In the genomic region with DNA sequence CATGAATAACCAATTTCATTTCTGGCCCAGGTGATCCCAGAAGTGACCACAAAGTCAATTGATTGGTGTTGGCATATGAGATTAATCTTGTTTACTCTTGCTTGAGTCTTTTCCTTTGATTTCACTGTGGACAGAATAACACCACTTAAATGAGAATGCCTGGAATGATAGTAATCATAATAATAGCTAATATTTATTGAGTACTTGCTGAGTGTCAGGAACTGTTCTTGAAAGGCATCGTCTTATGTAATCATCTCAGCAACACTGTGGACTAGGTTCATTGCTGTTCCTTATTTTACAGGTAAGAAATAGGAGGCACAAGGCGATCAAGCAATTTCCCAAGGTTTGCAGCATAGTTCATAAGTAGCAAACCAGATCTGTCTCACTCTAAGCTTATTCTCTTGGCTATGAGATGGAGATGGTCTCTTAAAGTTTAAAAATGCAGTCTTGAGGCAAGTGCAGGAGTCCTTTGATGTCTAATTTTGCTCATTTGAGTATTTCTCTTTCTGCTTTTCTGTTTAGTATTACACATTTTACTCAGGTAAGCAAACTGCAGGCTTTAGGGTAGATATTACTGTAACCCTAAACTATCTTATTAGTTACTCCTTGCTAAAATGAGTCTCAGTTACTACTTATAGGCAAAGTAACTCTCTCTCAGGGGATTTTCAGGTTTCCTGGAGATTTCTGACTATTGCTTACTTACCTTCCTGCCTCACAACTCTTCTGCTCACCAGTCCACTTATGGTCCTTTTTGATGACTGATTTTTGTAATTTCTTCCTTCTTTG, we compare ENCODE assay signal across 1 cellular context.
TF ChIP-seq lines count a peak whose summit lies in the region.

No MANE protein-coding gene starts in this region.

TF ChIP-seq in HepG2, 621 proteins besides CTCF, POLR2A, EP300 and RAD21 (continued from another document and continues in another):
- TF ChIP-seq, protein P1, sequence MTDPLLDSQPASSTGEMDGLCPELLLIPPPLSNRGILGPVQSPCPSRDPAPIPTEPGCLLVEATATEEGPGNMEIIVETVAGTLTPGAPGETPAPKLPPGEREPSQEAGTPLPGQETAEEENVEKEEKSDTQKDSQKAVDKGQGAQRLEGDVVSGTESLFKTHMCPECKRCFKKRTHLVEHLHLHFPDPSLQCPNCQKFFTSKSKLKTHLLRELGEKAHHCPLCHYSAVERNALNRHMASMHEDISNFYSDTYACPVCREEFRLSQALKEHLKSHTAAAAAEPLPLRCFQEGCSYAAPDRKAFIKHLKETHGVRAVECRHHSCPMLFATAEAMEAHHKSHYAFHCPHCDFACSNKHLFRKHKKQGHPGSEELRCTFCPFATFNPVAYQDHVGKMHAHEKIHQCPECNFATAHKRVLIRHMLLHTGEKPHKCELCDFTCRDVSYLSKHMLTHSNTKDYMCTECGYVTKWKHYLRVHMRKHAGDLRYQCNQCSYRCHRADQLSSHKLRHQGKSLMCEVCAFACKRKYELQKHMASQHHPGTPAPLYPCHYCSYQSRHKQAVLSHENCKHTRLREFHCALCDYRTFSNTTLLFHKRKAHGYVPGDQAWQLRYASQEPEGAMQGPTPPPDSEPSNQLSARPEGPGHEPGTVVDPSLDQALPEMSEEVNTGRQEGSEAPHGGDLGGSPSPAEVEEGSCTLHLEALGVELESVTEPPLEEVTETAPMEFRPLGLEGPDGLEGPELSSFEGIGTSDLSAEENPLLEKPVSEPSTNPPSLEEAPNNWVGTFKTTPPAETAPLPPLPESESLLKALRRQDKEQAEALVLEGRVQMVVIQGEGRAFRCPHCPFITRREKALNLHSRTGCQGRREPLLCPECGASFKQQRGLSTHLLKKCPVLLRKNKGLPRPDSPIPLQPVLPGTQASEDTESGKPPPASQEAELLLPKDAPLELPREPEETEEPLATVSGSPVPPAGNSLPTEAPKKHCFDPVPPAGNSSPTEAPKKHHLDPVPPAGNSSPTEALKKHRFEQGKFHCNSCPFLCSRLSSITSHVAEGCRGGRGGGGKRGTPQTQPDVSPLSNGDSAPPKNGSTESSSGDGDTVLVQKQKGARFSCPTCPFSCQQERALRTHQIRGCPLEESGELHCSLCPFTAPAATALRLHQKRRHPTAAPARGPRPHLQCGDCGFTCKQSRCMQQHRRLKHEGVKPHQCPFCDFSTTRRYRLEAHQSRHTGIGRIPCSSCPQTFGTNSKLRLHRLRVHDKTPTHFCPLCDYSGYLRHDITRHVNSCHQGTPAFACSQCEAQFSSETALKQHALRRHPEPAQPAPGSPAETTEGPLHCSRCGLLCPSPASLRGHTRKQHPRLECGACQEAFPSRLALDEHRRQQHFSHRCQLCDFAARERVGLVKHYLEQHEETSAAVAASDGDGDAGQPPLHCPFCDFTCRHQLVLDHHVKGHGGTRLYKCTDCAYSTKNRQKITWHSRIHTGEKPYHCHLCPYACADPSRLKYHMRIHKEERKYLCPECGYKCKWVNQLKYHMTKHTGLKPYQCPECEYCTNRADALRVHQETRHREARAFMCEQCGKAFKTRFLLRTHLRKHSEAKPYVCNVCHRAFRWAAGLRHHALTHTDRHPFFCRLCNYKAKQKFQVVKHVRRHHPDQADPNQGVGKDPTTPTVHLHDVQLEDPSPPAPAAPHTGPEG (CRISPR knock-in tag; IDR thresholded peaks at IDR 0.05) = no peak; the same call in 1 of the 2 replicates
- TF ChIP-seq ZNF33A (CRISPR knock-in tag; IDR thresholded peaks at IDR 0.05; ENCODE audit: borderline replicate concordance) = no peak
- TF ChIP-seq ZNF564 (CRISPR knock-in tag; IDR thresholded peaks at IDR 0.05) = no peak
- no peak for TF ChIP-seq ZNF20 (CRISPR knock-in tag; IDR thresholded peaks at IDR 0.05)
- peak; percentile 98 for TF ChIP-seq PITX1 (CRISPR knock-in tag; IDR thresholded peaks at IDR 0.05)
- no peak for TF ChIP-seq ZNF816 (CRISPR knock-in tag; IDR thresholded peaks at IDR 0.05; ENCODE audit: borderline replicate concordance)
- no peak for TF ChIP-seq ZNF605 (CRISPR knock-in tag; IDR thresholded peaks at IDR 0.05)
- peak; percentile 67; the same call in 1 of the 2 replicates for TF ChIP-seq ZSCAN9 (CRISPR knock-in tag; IDR thresholded peaks at IDR 0.05; ENCODE audit: borderline replicate concordance)
- no peak for TF ChIP-seq CHD2 (IDR thresholded peaks at IDR 0.05; ENCODE audit: low read depth, low read length)
- TF ChIP-seq PLRG1 (conservative IDR thresholded peaks at IDR 0.05) = no peak
- no peak for TF ChIP-seq PAF1 (CRISPR knock-in tag; IDR thresholded peaks at IDR 0.05)
- peak; percentile 84 for TF ChIP-seq KLF11 (CRISPR knock-in tag; IDR thresholded peaks at IDR 0.05)
- no peak for TF ChIP-seq ZNF550 (CRISPR knock-in tag; IDR thresholded peaks at IDR 0.05; ENCODE audit: borderline replicate concordance)
- TF ChIP-seq, protein P2, sequence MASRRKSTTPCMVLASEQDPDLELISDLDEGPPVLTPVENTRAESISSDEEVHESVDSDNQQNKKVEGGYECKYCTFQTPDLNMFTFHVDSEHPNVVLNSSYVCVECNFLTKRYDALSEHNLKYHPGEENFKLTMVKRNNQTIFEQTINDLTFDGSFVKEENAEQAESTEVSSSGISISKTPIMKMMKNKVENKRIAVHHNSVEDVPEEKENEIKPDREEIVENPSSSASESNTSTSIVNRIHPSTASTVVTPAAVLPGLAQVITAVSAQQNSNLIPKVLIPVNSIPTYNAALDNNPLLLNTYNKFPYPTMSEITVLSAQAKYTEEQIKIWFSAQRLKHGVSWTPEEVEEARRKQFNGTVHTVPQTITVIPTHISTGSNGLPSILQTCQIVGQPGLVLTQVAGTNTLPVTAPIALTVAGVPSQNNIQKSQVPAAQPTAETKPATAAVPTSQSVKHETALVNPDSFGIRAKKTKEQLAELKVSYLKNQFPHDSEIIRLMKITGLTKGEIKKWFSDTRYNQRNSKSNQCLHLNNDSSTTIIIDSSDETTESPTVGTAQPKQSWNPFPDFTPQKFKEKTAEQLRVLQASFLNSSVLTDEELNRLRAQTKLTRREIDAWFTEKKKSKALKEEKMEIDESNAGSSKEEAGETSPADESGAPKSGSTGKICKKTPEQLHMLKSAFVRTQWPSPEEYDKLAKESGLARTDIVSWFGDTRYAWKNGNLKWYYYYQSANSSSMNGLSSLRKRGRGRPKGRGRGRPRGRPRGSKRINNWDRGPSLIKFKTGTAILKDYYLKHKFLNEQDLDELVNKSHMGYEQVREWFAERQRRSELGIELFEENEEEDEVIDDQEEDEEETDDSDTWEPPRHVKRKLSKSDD (CRISPR knock-in tag; IDR thresholded peaks at IDR 0.05; ENCODE audit: low read depth) = no peak
- TF ChIP-seq ZNF121 (CRISPR knock-in tag; IDR thresholded peaks at IDR 0.05) = peak; percentile 11; the same call in 1 of the 2 replicates
- TF ChIP-seq, protein P3, sequence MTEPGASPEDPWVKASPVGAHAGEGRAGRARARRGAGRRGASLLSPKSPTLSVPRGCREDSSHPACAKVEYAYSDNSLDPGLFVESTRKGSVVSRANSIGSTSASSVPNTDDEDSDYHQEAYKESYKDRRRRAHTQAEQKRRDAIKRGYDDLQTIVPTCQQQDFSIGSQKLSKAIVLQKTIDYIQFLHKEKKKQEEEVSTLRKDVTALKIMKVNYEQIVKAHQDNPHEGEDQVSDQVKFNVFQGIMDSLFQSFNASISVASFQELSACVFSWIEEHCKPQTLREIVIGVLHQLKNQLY (CRISPR knock-in tag; IDR thresholded peaks at IDR 0.05) = peak; percentile 85
- TF ChIP-seq, protein P4, sequence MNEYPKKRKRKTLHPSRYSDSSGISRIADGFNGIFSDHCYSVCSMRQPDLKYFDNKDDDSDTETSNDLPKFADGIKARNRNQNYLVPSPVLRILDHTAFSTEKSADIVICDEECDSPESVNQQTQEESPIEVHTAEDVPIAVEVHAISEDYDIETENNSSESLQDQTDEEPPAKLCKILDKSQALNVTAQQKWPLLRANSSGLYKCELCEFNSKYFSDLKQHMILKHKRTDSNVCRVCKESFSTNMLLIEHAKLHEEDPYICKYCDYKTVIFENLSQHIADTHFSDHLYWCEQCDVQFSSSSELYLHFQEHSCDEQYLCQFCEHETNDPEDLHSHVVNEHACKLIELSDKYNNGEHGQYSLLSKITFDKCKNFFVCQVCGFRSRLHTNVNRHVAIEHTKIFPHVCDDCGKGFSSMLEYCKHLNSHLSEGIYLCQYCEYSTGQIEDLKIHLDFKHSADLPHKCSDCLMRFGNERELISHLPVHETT (CRISPR knock-in tag; conservative IDR thresholded peaks at IDR 0.05) = no peak
- peak; percentile 75; the same call in 1 of the 2 replicates for TF ChIP-seq ZFP36L1 (CRISPR knock-in tag; IDR thresholded peaks at IDR 0.05)
- TF ChIP-seq FOXA3 (CRISPR knock-in tag; IDR thresholded peaks at IDR 0.05) = peak; percentile 99
- no peak for TF ChIP-seq KDM5A (IDR thresholded peaks at IDR 0.05; ENCODE audit: borderline replicate concordance, low read length)
- TF ChIP-seq RFX5 (IDR thresholded peaks at IDR 0.05; ENCODE audit: low read depth, low read length) = no peak
- no peak for TF ChIP-seq HOXA7 (CRISPR knock-in tag; IDR thresholded peaks at IDR 0.05)
- TF ChIP-seq GATA4 (IDR thresholded peaks at IDR 0.05; ENCODE audit: borderline replicate concordance, low read depth) = peak; percentile 88
- TF ChIP-seq, protein P5, sequence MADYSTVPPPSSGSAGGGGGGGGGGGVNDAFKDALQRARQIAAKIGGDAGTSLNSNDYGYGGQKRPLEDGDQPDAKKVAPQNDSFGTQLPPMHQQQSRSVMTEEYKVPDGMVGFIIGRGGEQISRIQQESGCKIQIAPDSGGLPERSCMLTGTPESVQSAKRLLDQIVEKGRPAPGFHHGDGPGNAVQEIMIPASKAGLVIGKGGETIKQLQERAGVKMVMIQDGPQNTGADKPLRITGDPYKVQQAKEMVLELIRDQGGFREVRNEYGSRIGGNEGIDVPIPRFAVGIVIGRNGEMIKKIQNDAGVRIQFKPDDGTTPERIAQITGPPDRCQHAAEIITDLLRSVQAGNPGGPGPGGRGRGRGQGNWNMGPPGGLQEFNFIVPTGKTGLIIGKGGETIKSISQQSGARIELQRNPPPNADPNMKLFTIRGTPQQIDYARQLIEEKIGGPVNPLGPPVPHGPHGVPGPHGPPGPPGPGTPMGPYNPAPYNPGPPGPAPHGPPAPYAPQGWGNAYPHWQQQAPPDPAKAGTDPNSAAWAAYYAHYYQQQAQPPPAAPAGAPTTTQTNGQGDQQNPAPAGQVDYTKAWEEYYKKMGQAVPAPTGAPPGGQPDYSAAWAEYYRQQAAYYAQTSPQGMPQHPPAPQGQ (CRISPR knock-in tag; IDR thresholded peaks at IDR 0.05; ENCODE audit: borderline replicate concordance) = no peak
- TF ChIP-seq BHLHE40 (IDR thresholded peaks at IDR 0.05; ENCODE audit: low read length) = no peak
- TF ChIP-seq CBX1 (IDR thresholded peaks at IDR 0.05; ENCODE audit: low read depth) = no peak
- TF ChIP-seq TP53 (CRISPR knock-in tag; conservative IDR thresholded peaks at IDR 0.05) = no peak
- no peak for TF ChIP-seq TOE1 (CRISPR knock-in tag; IDR thresholded peaks at IDR 0.05)
- no peak for TF ChIP-seq CBX5 (CRISPR knock-in tag; IDR thresholded peaks at IDR 0.05; ENCODE audit: borderline replicate concordance)
- no peak for TF ChIP-seq ZNF713 (CRISPR knock-in tag; IDR thresholded peaks at IDR 0.05)
- no peak for TF ChIP-seq JARID2 (CRISPR knock-in tag; IDR thresholded peaks at IDR 0.05; ENCODE audit: insufficient replicate concordance)
- TF ChIP-seq HDAC2 (CRISPR knock-in tag; IDR thresholded peaks at IDR 0.05) = peak; percentile 98
- TF ChIP-seq, protein P6, sequence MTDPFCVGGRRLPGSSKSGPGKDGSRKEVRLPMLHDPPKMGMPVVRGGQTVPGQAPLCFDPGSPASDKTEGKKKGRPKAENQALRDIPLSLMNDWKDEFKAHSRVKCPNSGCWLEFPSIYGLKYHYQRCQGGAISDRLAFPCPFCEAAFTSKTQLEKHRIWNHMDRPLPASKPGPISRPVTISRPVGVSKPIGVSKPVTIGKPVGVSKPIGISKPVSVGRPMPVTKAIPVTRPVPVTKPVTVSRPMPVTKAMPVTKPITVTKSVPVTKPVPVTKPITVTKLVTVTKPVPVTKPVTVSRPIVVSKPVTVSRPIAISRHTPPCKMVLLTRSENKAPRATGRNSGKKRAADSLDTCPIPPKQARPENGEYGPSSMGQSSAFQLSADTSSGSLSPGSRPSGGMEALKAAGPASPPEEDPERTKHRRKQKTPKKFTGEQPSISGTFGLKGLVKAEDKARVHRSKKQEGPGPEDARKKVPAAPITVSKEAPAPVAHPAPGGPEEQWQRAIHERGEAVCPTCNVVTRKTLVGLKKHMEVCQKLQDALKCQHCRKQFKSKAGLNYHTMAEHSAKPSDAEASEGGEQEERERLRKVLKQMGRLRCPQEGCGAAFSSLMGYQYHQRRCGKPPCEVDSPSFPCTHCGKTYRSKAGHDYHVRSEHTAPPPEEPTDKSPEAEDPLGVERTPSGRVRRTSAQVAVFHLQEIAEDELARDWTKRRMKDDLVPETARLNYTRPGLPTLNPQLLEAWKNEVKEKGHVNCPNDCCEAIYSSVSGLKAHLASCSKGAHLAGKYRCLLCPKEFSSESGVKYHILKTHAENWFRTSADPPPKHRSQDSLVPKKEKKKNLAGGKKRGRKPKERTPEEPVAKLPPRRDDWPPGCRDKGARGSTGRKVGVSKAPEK (CRISPR knock-in tag; IDR thresholded peaks at IDR 0.05; ENCODE audit: borderline replicate concordance) = no peak
- no peak for TF ChIP-seq ZNF232 (CRISPR knock-in tag; IDR thresholded peaks at IDR 0.05; ENCODE audit: borderline replicate concordance)
- no peak for TF ChIP-seq ZNF333 (CRISPR knock-in tag; IDR thresholded peaks at IDR 0.05; ENCODE audit: borderline replicate concordance)
- no peak for TF ChIP-seq ATAD3A (CRISPR knock-in tag; IDR thresholded peaks at IDR 0.05)
- no peak for TF ChIP-seq TEAD2 (CRISPR knock-in tag; IDR thresholded peaks at IDR 0.05)
- TF ChIP-seq, protein P7, sequence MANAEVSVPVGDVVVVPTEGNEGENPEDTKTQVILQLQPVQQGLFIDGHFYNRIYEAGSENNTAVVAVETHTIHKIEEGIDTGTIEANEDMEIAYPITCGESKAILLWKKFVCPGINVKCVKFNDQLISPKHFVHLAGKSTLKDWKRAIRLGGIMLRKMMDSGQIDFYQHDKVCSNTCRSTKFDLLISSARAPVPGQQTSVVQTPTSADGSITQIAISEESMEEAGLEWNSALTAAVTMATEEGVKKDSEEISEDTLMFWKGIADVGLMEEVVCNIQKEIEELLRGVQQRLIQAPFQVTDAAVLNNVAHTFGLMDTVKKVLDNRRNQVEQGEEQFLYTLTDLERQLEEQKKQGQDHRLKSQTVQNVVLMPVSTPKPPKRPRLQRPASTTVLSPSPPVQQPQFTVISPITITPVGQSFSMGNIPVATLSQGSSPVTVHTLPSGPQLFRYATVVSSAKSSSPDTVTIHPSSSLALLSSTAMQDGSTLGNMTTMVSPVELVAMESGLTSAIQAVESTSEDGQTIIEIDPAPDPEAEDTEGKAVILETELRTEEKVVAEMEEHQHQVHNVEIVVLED (CRISPR knock-in tag; IDR thresholded peaks at IDR 0.05; ENCODE audit: borderline replicate concordance) = no peak; the same call in 1 of the 2 replicates
- no peak for TF ChIP-seq PHB2 (IDR thresholded peaks at IDR 0.05; ENCODE audit: partially characterized antibody)
- TF ChIP-seq TMF1 (CRISPR knock-in tag; IDR thresholded peaks at IDR 0.05; ENCODE audit: low read depth) = no peak
- TF ChIP-seq, protein P8, sequence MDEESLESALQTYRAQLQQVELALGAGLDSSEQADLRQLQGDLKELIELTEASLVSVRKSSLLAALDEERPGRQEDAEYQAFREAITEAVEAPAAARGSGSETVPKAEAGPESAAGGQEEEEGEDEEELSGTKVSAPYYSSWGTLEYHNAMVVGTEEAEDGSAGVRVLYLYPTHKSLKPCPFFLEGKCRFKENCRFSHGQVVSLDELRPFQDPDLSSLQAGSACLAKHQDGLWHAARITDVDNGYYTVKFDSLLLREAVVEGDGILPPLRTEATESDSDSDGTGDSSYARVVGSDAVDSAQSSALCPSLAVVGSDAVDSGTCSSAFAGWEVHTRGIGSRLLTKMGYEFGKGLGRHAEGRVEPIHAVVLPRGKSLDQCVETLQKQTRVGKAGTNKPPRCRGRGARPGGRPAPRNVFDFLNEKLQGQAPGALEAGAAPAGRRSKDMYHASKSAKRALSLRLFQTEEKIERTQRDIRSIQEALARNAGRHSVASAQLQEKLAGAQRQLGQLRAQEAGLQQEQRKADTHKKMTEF (CRISPR knock-in tag; IDR thresholded peaks at IDR 0.05) = peak; percentile 82
- no peak for TF ChIP-seq ZNF256 (CRISPR knock-in tag; conservative IDR thresholded peaks at IDR 0.05)
- TF ChIP-seq CBFB (CRISPR knock-in tag; IDR thresholded peaks at IDR 0.05) = peak; percentile 99
- peak; percentile 61 for TF ChIP-seq RBM22 (optimal IDR thresholded peaks at IDR 0.05; ENCODE audit: low read length)
